Comparison of ENCODE assay signal across 8 cellular contexts in genomic region chr2:37414470-37414949, GRCh38.
A peak's percentile ranks its signal among the peaks of the same experiment; 100 is the strongest.
DNase-seq lines count a peak whose midpoint lies in the region; ATAC-seq and TF ChIP-seq lines count a peak whose summit lies in the region.
"Had no signal": no experiment of that assay in that cellular context is flagged by ENCODE, and none has a peak within 500 bp of the region (broad histone marks: within the 10 kb centered on the region; RNA-seq: fewer than 3 reads in every experiment).

No MANE protein-coding gene starts in this region.

- peak overlapping the region in 1 of 5 experiments; percentile 14 for H3K4me3 Mint-ChIP-seq in brain
- no peak overlapping the region for H3K4me3 Mint-ChIP-seq in stimulated activated naive B cell treated with anti-CD40 and anti-IgM and Interleukin-4, amounts not matched to agents 10 μg/mL and 1 μg/mL and 100 μg/mL, for 72 hours

- DNase-seq in GM04503 (ENCODE audit: low read depth) (peak; percentile 59), NCI-H774 (lab: John Stamatoyannopoulos, UW) (peak; percentile 48), iris pigment epithelial cell (ENCODE audit: low read depth) (peak; percentile 71)
- no peak for DNase-seq in stimulated activated naive B cell treated with anti-CD40 and anti-IgM and Interleukin-4, amounts not matched to agents 10 μg/mL and 1 μg/mL and 100 μg/mL, for 72 hours

- peak; percentile 95 for TF ChIP-seq CTCF in brain (conservative IDR thresholded peaks at IDR 0.05)

- ATAC-seq in HG03378 (IDR thresholded peaks at IDR 0.05; ENCODE audit: unreplicated experiment), result peak; percentile 67
- ATAC-seq in stimulated activated naive B cell treated with anti-CD40 and anti-IgM and Interleukin-4, amounts not matched to agents 10 μg/mL and 1 μg/mL and 100 μg/mL, for 72 hours (replicated peaks), result peak; percentile 85 to 88
- ATAC-seq in GM19455 (IDR thresholded peaks at IDR 0.05; ENCODE audit: unreplicated experiment), result no peak

- peaks cover 33% of the 10 kb centered on the region for H3K4me1 Mint-ChIP-seq in brain
- no peaks in the 10 kb centered on the region for H3K4me1 Mint-ChIP-seq in stimulated activated naive B cell treated with anti-CD40 and anti-IgM and Interleukin-4, amounts not matched to agents 10 μg/mL and 1 μg/mL and 100 μg/mL, for 72 hours

- H3K36me3 Mint-ChIP-seq in brain, result no peaks in the 10 kb centered on the region
- H3K36me3 Mint-ChIP-seq in stimulated activated naive B cell treated with anti-CD40 and anti-IgM and Interleukin-4, amounts not matched to agents 10 μg/mL and 1 μg/mL and 100 μg/mL, for 72 hours, result no peaks in the 10 kb centered on the region
- H3K36me3 Mint-ChIP-seq: activated naive CD4-positive, alpha-beta T cell treated with anti-CD3 and anti-CD28 coated beads, Interleukin-2, amount 50 U/mL, for 72 hours had no signal

- H3K27me3 Mint-ChIP-seq in brain, result no peaks in the 10 kb centered on the region
- H3K27me3 Mint-ChIP-seq in stimulated activated naive B cell treated with anti-CD40 and anti-IgM and Interleukin-4, amounts not matched to agents 10 μg/mL and 1 μg/mL and 100 μg/mL, for 72 hours, result peaks cover 13 to 15% of the 10 kb centered on the region in 2 donors

- H3K27ac Mint-ChIP-seq in brain, result peak overlapping the region; percentile 58 to 87 (median 82)
- H3K27ac Mint-ChIP-seq in stimulated activated naive B cell treated with anti-CD40 and anti-IgM and Interleukin-4, amounts not matched to agents 10 μg/mL and 1 μg/mL and 100 μg/mL, for 72 hours, result peak overlapping the region; percentile 20
- H3K27ac Mint-ChIP-seq: activated naive CD4-positive, alpha-beta T cell treated with anti-CD3 and anti-CD28 coated beads, Interleukin-2, amount 50 U/mL, for 72 hours had no signal

- H3K9me3 Mint-ChIP-seq in brain, result peaks cover 0 to 3% (median 0%) of the 10 kb centered on the region in 5 experiments
- H3K9me3 Mint-ChIP-seq in stimulated activated naive B cell treated with anti-CD40 and anti-IgM and Interleukin-4, amounts not matched to agents 10 μg/mL and 1 μg/mL and 100 μg/mL, for 72 hours, result no peaks in the 10 kb centered on the region
- H3K9me3 Mint-ChIP-seq: activated naive CD4-positive, alpha-beta T cell treated with anti-CD3 and anti-CD28 coated beads, Interleukin-2, amount 50 U/mL, for 72 hours had no signal
